ENCODE assay signal across 8 cellular contexts in the genomic region with DNA sequence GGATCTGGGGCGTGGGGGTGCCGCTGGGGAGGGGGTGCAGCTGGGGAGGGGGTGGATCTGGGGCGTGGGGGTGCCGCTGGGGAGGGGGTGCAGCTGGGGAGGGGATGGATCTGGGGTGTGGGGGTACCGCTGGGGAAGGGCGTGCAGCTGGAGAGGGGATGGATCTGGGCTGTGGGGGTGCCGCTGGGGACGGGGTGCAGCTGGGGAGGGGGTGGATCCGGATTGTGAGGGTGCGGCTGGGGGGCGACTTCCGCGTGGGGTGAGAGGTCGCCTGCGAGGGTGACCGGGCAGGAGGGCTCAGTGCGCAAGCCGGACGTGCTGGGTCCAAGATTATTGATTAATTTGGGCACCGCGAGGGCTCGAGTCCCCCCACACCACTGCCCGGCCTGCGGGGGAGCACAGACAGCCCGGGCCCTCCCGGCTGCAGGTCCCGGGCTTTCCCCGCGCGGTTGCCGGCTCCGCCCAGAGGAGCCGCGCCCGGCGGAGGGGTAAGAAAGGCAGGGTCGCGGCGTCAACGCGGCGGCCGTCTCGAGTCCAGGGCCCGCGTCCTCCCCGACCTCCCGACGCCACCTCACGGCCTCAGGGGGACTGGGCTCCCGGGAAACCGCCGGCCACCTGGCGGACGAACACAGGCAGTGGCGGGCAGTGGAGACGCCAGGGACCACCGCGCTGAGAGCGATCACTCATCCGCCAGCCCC. TPM values are rescaled to one million over a fixed set of nuclear protein-coding genes. Genes with fewer than 3 reads are reported as not detected.
A peak's percentile ranks its signal among the peaks of the same experiment; 100 is the strongest.
DNase-seq lines count a peak whose midpoint lies in the region; ATAC-seq and TF ChIP-seq lines count a peak whose summit lies in the region.

No MANE protein-coding gene starts in this region.

- no peaks in the 10 kb centered on the region for H3F3A ChIP-seq in neural cell (ENCODE audit: insufficient read depth, low read length, poor library complexity, severe bottlenecking)

- TF ChIP-seq CTCF in GM12875 (IDR thresholded peaks at IDR 0.05; ENCODE audit: borderline replicate concordance, insufficient read depth, low read depth, low read length) (peak; percentile 57), esophagus squamous epithelium (IDR thresholded peaks at IDR 0.05) (peak in 5 of 6 experiments; percentile 29 to 56 (median 39)), neural cell (IDR thresholded peaks at IDR 0.05; ENCODE audit: poor library complexity, severe bottlenecking) (peak; percentile 73)

- no peak overlapping the region for H3K4me2 ChIP-seq in neural cell (ENCODE audit: low read length)

- TF ChIP-seq POLR2A in esophagus squamous epithelium (IDR thresholded peaks at IDR 0.05), result no peak

- peak overlapping the region; percentile 73 for H3K9ac ChIP-seq in neural cell (ENCODE audit: low read length)

- ATAC-seq in HG02759 (IDR thresholded peaks at IDR 0.05; ENCODE audit: unreplicated experiment), result peak; percentile 57
- ATAC-seq in T-helper 17 cell, result peak; percentile 75

- H2AFZ ChIP-seq in neural cell (ENCODE audit: low read depth, low read length), result no peak overlapping the region

- 0% methylated on average over 8 of the region's 61 CpGs; no CpG with 5 or more reads in 1 of the 2 donors for WGBS in esophagus squamous epithelium, 2 donors

- peaks cover 4% of the 10 kb centered on the region for H3K36me3 Mint-ChIP-seq in T-helper 17 cell (ENCODE audit: low read depth)

- no peaks in the 10 kb centered on the region for H3K27me3 Mint-ChIP-seq in T-helper 17 cell

- peak; percentile 44 for TF ChIP-seq RAD21 in neural cell (conservative IDR thresholded peaks at IDR 0.05)

- H3K4me3 ChIP-seq in GM12875 (ENCODE audit: low read depth, low read length) (peak overlapping the region; percentile 69), esophagus squamous epithelium (peak overlapping the region; percentile 61 to 97 (median 94)), neural cell (ENCODE audit: low read length) (peak overlapping the region; percentile 81)

- peaks cover 4 to 28% (median 5%) of the 10 kb centered on the region in 3 donors for H3K36me3 ChIP-seq in esophagus squamous epithelium
- no peaks in the 10 kb centered on the region for H3K36me3 ChIP-seq in neural cell (ENCODE audit: insufficient read depth, low read length)

- DNase-seq in 8988T (peak; percentile 99), NCI-H1092 (lab: John Stamatoyannopoulos, UW) (peak; percentile 93), T-helper 17 cell (no peak), esophagus squamous epithelium (lab: John Stamatoyannopoulos, UW) (no peak), dedifferentiated amniotic fluid mesenchymal stem cell (ENCODE audit: extremely low spot score) (no peak)

- no peaks in the 10 kb centered on the region for H3K9me2 ChIP-seq in neural cell (ENCODE audit: insufficient read depth, low read length)

- no peaks in the 10 kb centered on the region for H3K27me3 ChIP-seq in esophagus squamous epithelium
- no peaks in the 10 kb centered on the region for H3K27me3 ChIP-seq in neural cell (ENCODE audit: insufficient read depth, low read depth, low read length)

- H3K27ac Mint-ChIP-seq in T-helper 17 cell, result no peak overlapping the region

- H4K20me1 ChIP-seq in neural cell (ENCODE audit: insufficient read depth), result no peaks in the 10 kb centered on the region

- no peaks in the 10 kb centered on the region for H3K9me3 ChIP-seq in T-helper 17 cell (ENCODE audit: control insufficient read depth, low read length, poor library complexity, severe bottlenecking)
- H3K9me3 ChIP-seq in esophagus squamous epithelium, result no peaks in the 10 kb centered on the region
- no peaks in the 10 kb centered on the region for H3K9me3 ChIP-seq in neural cell (ENCODE audit: low read length)

- no peak for TF ChIP-seq EP300 in neural cell (conservative IDR thresholded peaks at IDR 0.05; ENCODE audit: poor library complexity, severe bottlenecking)

- H3K79me2 ChIP-seq in neural cell (replicated peaks; ENCODE audit: insufficient read depth, low read length), result no peaks in the 10 kb centered on the region

- H3K27ac ChIP-seq in esophagus squamous epithelium, result peak overlapping the region; percentile 83 to 98 (median 94)
- H3K27ac ChIP-seq in neural cell (ENCODE audit: low read length), result peak overlapping the region; percentile 49

- H3K4me3 Mint-ChIP-seq in T-helper 17 cell, result peak overlapping the region; percentile 94

- H3K4me1 Mint-ChIP-seq in T-helper 17 cell, result peaks cover 15% of the 10 kb centered on the region

- H3K4me1 ChIP-seq in esophagus squamous epithelium, result peaks cover 13 to 64% (median 14%) of the 10 kb centered on the region in 3 donors

- intact Hi-C loops in esophagus squamous epithelium (cut with DNase I), result no loop called here

TF ChIP-seq in neural cell, 6 proteins besides CTCF, POLR2A, EP300 and RAD21:
- TF ChIP-seq MXI1 (conservative IDR thresholded peaks at IDR 0.05; ENCODE audit: poor library complexity, severe bottlenecking), result no peak
- TF ChIP-seq POLR2AphosphoS5 (IDR thresholded peaks at IDR 0.05), result peak; percentile 27
- TF ChIP-seq, protein P1, sequence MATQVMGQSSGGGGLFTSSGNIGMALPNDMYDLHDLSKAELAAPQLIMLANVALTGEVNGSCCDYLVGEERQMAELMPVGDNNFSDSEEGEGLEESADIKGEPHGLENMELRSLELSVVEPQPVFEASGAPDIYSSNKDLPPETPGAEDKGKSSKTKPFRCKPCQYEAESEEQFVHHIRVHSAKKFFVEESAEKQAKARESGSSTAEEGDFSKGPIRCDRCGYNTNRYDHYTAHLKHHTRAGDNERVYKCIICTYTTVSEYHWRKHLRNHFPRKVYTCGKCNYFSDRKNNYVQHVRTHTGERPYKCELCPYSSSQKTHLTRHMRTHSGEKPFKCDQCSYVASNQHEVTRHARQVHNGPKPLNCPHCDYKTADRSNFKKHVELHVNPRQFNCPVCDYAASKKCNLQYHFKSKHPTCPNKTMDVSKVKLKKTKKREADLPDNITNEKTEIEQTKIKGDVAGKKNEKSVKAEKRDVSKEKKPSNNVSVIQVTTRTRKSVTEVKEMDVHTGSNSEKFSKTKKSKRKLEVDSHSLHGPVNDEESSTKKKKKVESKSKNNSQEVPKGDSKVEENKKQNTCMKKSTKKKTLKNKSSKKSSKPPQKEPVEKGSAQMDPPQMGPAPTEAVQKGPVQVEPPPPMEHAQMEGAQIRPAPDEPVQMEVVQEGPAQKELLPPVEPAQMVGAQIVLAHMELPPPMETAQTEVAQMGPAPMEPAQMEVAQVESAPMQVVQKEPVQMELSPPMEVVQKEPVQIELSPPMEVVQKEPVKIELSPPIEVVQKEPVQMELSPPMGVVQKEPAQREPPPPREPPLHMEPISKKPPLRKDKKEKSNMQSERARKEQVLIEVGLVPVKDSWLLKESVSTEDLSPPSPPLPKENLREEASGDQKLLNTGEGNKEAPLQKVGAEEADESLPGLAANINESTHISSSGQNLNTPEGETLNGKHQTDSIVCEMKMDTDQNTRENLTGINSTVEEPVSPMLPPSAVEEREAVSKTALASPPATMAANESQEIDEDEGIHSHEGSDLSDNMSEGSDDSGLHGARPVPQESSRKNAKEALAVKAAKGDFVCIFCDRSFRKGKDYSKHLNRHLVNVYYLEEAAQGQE (IDR thresholded peaks at IDR 0.05; ENCODE audit: borderline replicate concordance), result peak; percentile 41
- TF ChIP-seq EZH2 (IDR thresholded peaks at IDR 0.05; ENCODE audit: borderline replicate concordance, insufficient read depth, low read length, poor library complexity, severe bottlenecking), result no peak
- TF ChIP-seq SMC3 (conservative IDR thresholded peaks at IDR 0.05; ENCODE audit: poor library complexity), result peak; percentile 56
- no peak for TF ChIP-seq TAF1 (IDR thresholded peaks at IDR 0.05; ENCODE audit: low read depth)
TF ChIP-seq in neural cell: peak in this region for 3.

RNA-seq across cellular contexts. Expression of a gene that starts 0.6 kb away (rescaled TPM):
- 10 to 100 TPM; 52.6 to 78.8 TPM for total RNA-seq in T-helper 17 cell
- total RNA-seq in esophagus squamous epithelium, result 10 to 100 TPM; 31.6 to 48.6 (median 37.1) TPM
- polyA plus RNA-seq in neural cell, result 60.5 and 66.9 TPM in 2 replicates
- 13.5 and 15.6 TPM in 2 replicates for polyA minus RNA-seq in neural cell

RNA-seq across cellular contexts. Expression of a gene that starts 0.9 kb away (rescaled TPM):
- total RNA-seq in T-helper 17 cell (1 to 10 TPM; 7.3 to 7.5 TPM), esophagus squamous epithelium (1 to 10 TPM in 2 of 4 donors, under 1 TPM in 2; 0.61 to 3.4 (median 0.91) TPM)
- 0.72 and 0.84 TPM in 2 replicates for polyA plus RNA-seq in neural cell
- polyA minus RNA-seq in neural cell, result 0.73 and 1.0 TPM in 2 replicates

RNA-seq across cellular contexts. Expression of a gene that starts 27.6 kb away (rescaled TPM):
- 10 to 100 TPM; 46.1 to 52.0 TPM for total RNA-seq in T-helper 17 cell
- total RNA-seq in esophagus squamous epithelium, result 10 to 100 TPM; 13.4 to 32.2 (median 21.7) TPM
- 145 and 195 TPM in 2 replicates for polyA plus RNA-seq in neural cell
- 46.2 and 52.8 TPM in 2 replicates for polyA minus RNA-seq in neural cell

RNA-seq across cellular contexts. Expression of a gene that starts 39.2 kb away (rescaled TPM):
- 10 to 100 TPM; 12.1 to 18.2 TPM for total RNA-seq in T-helper 17 cell
- 10 to 100 TPM; 17.5 to 28.8 (median 25.2) TPM for total RNA-seq in esophagus squamous epithelium
- 54.8 and 62.4 TPM in 2 replicates for polyA plus RNA-seq in neural cell
- polyA minus RNA-seq in neural cell, result 25.9 and 28.7 TPM in 2 replicates

RNA-seq across cellular contexts. Expression of a gene that starts 54.4 kb away (rescaled TPM):
- total RNA-seq in T-helper 17 cell, result 10 to 100 TPM; 54.8 to 83.8 TPM
- 100 to 1,000 TPM in 2 of 4 donors, 10 to 100 TPM in 2; 53.3 to 121 (median 89.6) TPM for total RNA-seq in esophagus squamous epithelium
- polyA plus RNA-seq in neural cell, result 53.4 and 55.1 TPM in 2 replicates
- polyA minus RNA-seq in neural cell, result 12.8 and 16.3 TPM in 2 replicates

Comparison
In these comparisons a context has a peak if more than half of its experiments do, and no peak if none do; other contexts are left out.
1. DNase-seq: peak in 8988T (single experiment) and NCI-H1092 (single experiment); none in T-helper 17 cell (0 of 3), esophagus squamous epithelium (single experiment) and dedifferentiated amniotic fluid mesenchymal stem cell (single experiment).
2. Peak in every context shown above with its lines, with median percentiles within 50 percentile points of each other: H3K4me3 ChIP-seq and CTCF ChIP-seq.